34 cellular contexts compared by ENCODE assay signal in the genomic region with DNA sequence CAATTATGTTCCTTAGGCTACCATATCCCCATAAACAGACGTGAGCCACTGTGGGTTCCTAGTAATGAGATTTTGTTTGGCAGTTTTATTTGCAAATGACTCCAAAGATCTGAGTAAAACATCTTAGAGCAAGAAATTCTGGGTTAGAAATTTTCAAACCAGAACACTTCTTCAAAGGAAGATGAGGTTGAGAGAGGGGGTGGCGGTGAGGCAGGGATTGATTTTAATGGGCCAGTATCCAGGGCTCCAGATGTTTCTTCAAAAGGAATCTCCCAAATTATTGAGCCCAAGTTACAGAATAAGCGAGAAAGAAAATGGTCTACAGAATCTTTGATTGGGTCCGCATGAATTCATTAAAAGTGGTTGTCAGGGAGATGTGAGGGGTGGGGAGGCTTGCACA.
"Had no signal": no experiment of that assay in that cellular context is flagged by ENCODE, and none has a peak within 500 bp of the region (broad histone marks: within the 10 kb centered on the region; RNA-seq: fewer than 3 reads in every experiment).

No MANE protein-coding gene starts in this region.

- H3K4me3 ChIP-seq: ascending aorta, cardiac muscle cell, Peyer's patch, SJSA1 had no signal

- H3K27me3 ChIP-seq: ascending aorta, cardiac muscle cell, Peyer's patch, SJSA1 had no signal

- H3K9me3 ChIP-seq: ascending aorta, Peyer's patch, SJSA1, SK-N-SH had no signal

- H3K9me3 Mint-ChIP-seq: activated CD4-positive, alpha-beta T cell treated with anti-CD3 and anti-CD28 coated beads, Interleukin-2, amount 10 ng/mL, durations not matched to agents 24 days and 14 days; activated naive CD8-positive, alpha-beta T cell treated with anti-CD3 and anti-CD28 coated beads, Interleukin-2, amount 10 ng/mL, durations not matched to agents 7 days and 5 days; activated T-helper 2 cell treated with anti-CD3 and anti-CD28 coated beads, Interferon-gamma antibody, Interleukin-2, Interleukin-4, amounts not matched to agents 10 μg/mL and 5 μg/mL and 100 μg/mL, durations not matched to agents 14 hours and 24 hours and 36 hours; T-helper 1 cell treated with Interleukin-12 subunit alpha and Interleukin-12 subunit beta and Interleukin-4 antibody, amounts not matched to agents 30 μg/mL and 1 μg/mL, for 36 hours; T-helper 2 cell treated with Interferon-gamma antibody and Interleukin-4, amounts not matched to agents 5 μg/mL and 100 μg/mL, for 36 hours had no signal

- H3K4me1 ChIP-seq: Peyer's patch, SJSA1 had no signal

- H3K36me3 ChIP-seq: ascending aorta, cardiac muscle cell, Peyer's patch, SJSA1 had no signal

- H3K4me1 Mint-ChIP-seq: activated naive CD4-positive, alpha-beta T cell treated with anti-CD3 and anti-CD28 coated beads, Interleukin-2, amount 50 U/mL, for 24 hours had no signal

- H3K36me3 Mint-ChIP-seq: activated naive CD4-positive, alpha-beta T cell treated with anti-CD3 and anti-CD28 coated beads, Interleukin-2, amount 50 U/mL, for 24 hours had no signal

- H3K4me3 Mint-ChIP-seq: activated CD4-positive, alpha-beta T cell treated with anti-CD3 and anti-CD28 coated beads, Interleukin-2, amount 10 ng/mL, durations not matched to agents 24 days and 14 days; activated CD8-positive, alpha-beta T cell treated with anti-CD3 and anti-CD28 coated beads for 36 hours; activated naive CD4-positive, alpha-beta T cell treated with anti-CD3 and anti-CD28 coated beads, Interleukin-2, amount 50 U/mL, for 24 hours; activated naive CD8-positive, alpha-beta T cell treated with anti-CD3 and anti-CD28 coated beads, Interleukin-2, amount 10 ng/mL, durations not matched to agents 7 days and 5 days; activated T-cell treated with anti-CD3 and anti-CD28 coated beads, Interleukin-2, amount 50 U/mL, for 24 hours; T-helper 1 cell treated with Interleukin-12 subunit alpha and Interleukin-12 subunit beta and Interleukin-4 antibody, amounts not matched to agents 30 μg/mL and 1 μg/mL, for 36 hours; T-helper 2 cell treated with Interferon-gamma antibody and Interleukin-4, amounts not matched to agents 5 μg/mL and 100 μg/mL, for 36 hours had no signal

- ATAC-seq: activated CD8-positive, alpha-beta T cell treated with anti-CD3 and anti-CD28 coated beads for 36 hours; PC-3 had no signal

- H3K27ac Mint-ChIP-seq: activated CD4-positive, alpha-beta T cell treated with anti-CD3 and anti-CD28 coated beads, Interleukin-2, amount 10 ng/mL, durations not matched to agents 24 days and 14 days; activated CD8-positive, alpha-beta T cell treated with anti-CD3 and anti-CD28 coated beads for 36 hours; activated naive CD4-positive, alpha-beta T cell treated with anti-CD3 and anti-CD28 coated beads, Interleukin-2, amount 50 U/mL, for 24 hours; activated naive CD8-positive, alpha-beta T cell treated with anti-CD3 and anti-CD28 coated beads, Interleukin-2, amount 10 ng/mL, durations not matched to agents 7 days and 5 days; activated T-cell treated with anti-CD3 and anti-CD28 coated beads, Interleukin-2, amount 50 U/mL, for 24 hours; activated T-helper 2 cell treated with anti-CD3 and anti-CD28 coated beads, Interferon-gamma antibody, Interleukin-2, Interleukin-4, amounts not matched to agents 10 μg/mL and 5 μg/mL and 100 μg/mL, durations not matched to agents 14 hours and 24 hours and 36 hours; T-helper 1 cell treated with Interleukin-12 subunit alpha and Interleukin-12 subunit beta and Interleukin-4 antibody, amounts not matched to agents 30 μg/mL and 1 μg/mL, for 36 hours; T-helper 2 cell treated with Interferon-gamma antibody and Interleukin-4, amounts not matched to agents 5 μg/mL and 100 μg/mL, for 36 hours had no signal

- H3K27ac ChIP-seq: ascending aorta, cardiac muscle cell, KMS-11, Peyer's patch, SJSA1 had no signal

- DNase-seq: activated CD4-positive, alpha-beta T cell treated with anti-CD3 and anti-CD28 coated beads, Interleukin-2, amount 10 ng/mL, durations not matched to agents 24 days and 14 days; activated CD4-positive, alpha-beta T cell treated with anti-CD3 and anti-CD28 coated beads, Interleukin-2, amount 50 U/mL, for 4 hours; activated CD8-positive, alpha-beta T cell treated with anti-CD3 and anti-CD28 coated beads for 36 hours; activated gamma-delta T cell; activated naive CD4-positive, alpha-beta T cell treated with Interleukin-2 at 50 U/mL for 16 hours; activated naive CD8-positive, alpha-beta T cell treated with anti-CD3 and anti-CD28 coated beads, Interleukin-2, amount 10 ng/mL, durations not matched to agents 7 days and 5 days; activated T-cell treated with anti-CD3 and anti-CD28 coated beads, Interleukin-2, amount 50 U/mL, for 24 hours; amygdala; MM.1S; MV-4-11; NCI-H1092; NCI-H1417; NCI-H146; NCI-H187; NCI-H2029 treated with DMSO at 0.1 percent for 48 hours; NCI-H2171 treated with DMSO at 0.1 percent for 48 hours; NCI-H226; NCI-H446 treated with DMSO at 0.1 percent for 48 hours; NCI-H524; NCI-H69; NK-92 treated with Interleukin-12 subunit alpha and Interleukin-12 subunit beta, amount 100 ng/mL, for 24 hours; PC-3; Peyer's patch; RPMI8226; SHP77 treated with DMSO at 0.1 percent for 48 hours; SK-N-SH had no signal
